Comparison of ENCODE assay signal across 21 cellular contexts in the genomic region with DNA sequence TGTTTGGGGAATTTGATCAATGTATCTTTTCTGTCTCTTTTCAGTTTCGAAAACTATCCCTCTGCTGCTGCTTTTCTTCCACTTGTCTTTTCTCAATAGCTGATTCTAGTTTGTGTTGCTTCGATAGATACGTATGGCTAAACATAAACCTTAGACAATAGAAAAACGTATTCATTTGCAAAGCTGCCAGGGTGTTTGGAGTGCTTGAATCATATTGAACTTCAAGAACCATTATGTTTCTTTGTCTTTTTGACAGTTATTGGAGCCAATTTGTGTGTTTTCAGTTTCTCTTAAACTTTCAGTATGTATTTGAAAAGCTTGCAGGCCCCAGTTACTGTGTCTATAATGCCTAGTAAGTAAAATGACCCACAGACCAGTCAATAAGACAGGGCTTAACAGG. TPM values are rescaled to one million over a fixed set of nuclear protein-coding genes. Genes with fewer than 3 reads are reported as not detected.
A peak's percentile ranks its signal among the peaks of the same experiment; 100 is the strongest.
DNase-seq lines count a peak whose midpoint lies in the region; ATAC-seq lines count a peak whose summit lies in the region.
"Had no signal": no experiment of that assay in that cellular context is flagged by ENCODE, and none has a peak within 500 bp of the region (broad histone marks: within the 10 kb centered on the region; RNA-seq: fewer than 3 reads in every experiment).

No MANE protein-coding gene starts in this region.

- no peaks in the 10 kb centered on the region for H3K27me3 ChIP-seq in HAP-1 (ENCODE audit: low read depth)
- H3K27me3 ChIP-seq: BE2C; BLaER1 treated with 17β-estradiol and CSF1 and Interleukin-3, amounts not matched to agents 10 nM and 100 nM had no signal

- H3K36me3 ChIP-seq in HAP-1 (replicated peaks) = no peaks in the 10 kb centered on the region
- H3K36me3 ChIP-seq: BE2C had no signal

- H3K9me3 Mint-ChIP-seq in activated CD4-positive, alpha-beta T cell treated with anti-CD3 and anti-CD28 coated beads for 36 hours (ENCODE audit: low read depth) = no peaks in the 10 kb centered on the region
- H3K9me3 Mint-ChIP-seq in activated T-helper 17 cell treated with anti-CD3 and anti-CD28 coated beads, Interleukin-2, amount 50 U/mL, for 72 hours = no peaks in the 10 kb centered on the region
- H3K9me3 Mint-ChIP-seq: CD14-positive monocyte; CD4-positive, alpha-beta T cell; CD8-positive, alpha-beta memory T cell had no signal

- H3K4me1 Mint-ChIP-seq in activated CD4-positive, alpha-beta T cell treated with anti-CD3 and anti-CD28 coated beads for 36 hours = peaks cover 37% of the 10 kb centered on the region
- H3K4me1 Mint-ChIP-seq in activated T-helper 17 cell treated with anti-CD3 and anti-CD28 coated beads, Interleukin-2, amount 50 U/mL, for 72 hours = peaks cover 11% of the 10 kb centered on the region

- H3K4me3 ChIP-seq in HAP-1 = no peak overlapping the region
- H3K4me3 ChIP-seq: BLaER1 treated with 17β-estradiol and CSF1 and Interleukin-3, amounts not matched to agents 10 nM and 100 nM; GM23248 had no signal

- peaks cover 42% of the 10 kb centered on the region for H3K4me1 ChIP-seq in HAP-1
- H3K4me1 ChIP-seq: BE2C had no signal

- intact Hi-C loops in activated CD4-positive, alpha-beta T cell treated with anti-CD3 and anti-CD28 coated beads for 36 hours (cut with DNase I, micrococcal nuclease) = loop anchor here (5.0 kb wide), 2 partner anchors 269 to 294 kb away; no protein-coding TSS in a partner anchor

- ATAC-seq in activated CD4-positive, alpha-beta T cell treated with anti-CD3 and anti-CD28 coated beads for 36 hours = peak; percentile 5
- ATAC-seq in activated T-helper 17 cell treated with anti-CD3 and anti-CD28 coated beads, Interleukin-2, amount 50 U/mL, for 72 hours (replicated peaks) = no peak
- no peak for ATAC-seq in GM21786 (IDR thresholded peaks at IDR 0.05; ENCODE audit: unreplicated experiment)
- ATAC-seq: HCT116 had no signal

- in situ Hi-C loops in HAP-1 (cut with MboI; ENCODE audit: low sequenced_read_pairs) = no loop called here

- POLR2A ChIA-PET in activated CD4-positive, alpha-beta T cell treated with anti-CD3 and anti-CD28 coated beads for 36 hours (lab: Charles Lee) = interaction anchor here (0.6 kb wide), 1 partner anchor 1184 kb away, joined by 4 read pairs; no protein-coding TSS in a partner anchor

- CTCF ChIA-PET in activated CD4-positive, alpha-beta T cell treated with anti-CD3 and anti-CD28 coated beads for 36 hours (lab: Charles Lee) = interaction anchor here (0.7 to 2.4 kb wide), 11 partner anchors 9 to 293 kb away, joined by 3 to 8 read pairs (median 5); no protein-coding TSS in a partner anchor

- no peak for DNase-seq in activated CD4-positive, alpha-beta T cell treated with anti-CD3 and anti-CD28 coated beads for 36 hours
- DNase-seq in activated CD4-positive, alpha-beta T cell treated with anti-CD3 and anti-CD28 coated beads for 1 hour = no peak
- peak; percentile 37 to 95 for DNase-seq in HAP-1 (ENCODE audit: low spot score in 2 of 2)
- no peak for DNase-seq in HuH-7.5 (ENCODE audit: low spot score)
- DNase-seq in dedifferentiated amniotic fluid mesenchymal stem cell (ENCODE audit: extremely low spot score) = no peak
- DNase-seq: ACHN; AML-193; BE2C; CD4-positive, alpha-beta T cell; CD8-positive, alpha-beta memory T cell; DMS 273 treated with DMSO at 0.1 percent for 48 hours; DMS79; EL; GDM1; GM23248; H7 had no signal

- H3K27me3 Mint-ChIP-seq in activated CD4-positive, alpha-beta T cell treated with anti-CD3 and anti-CD28 coated beads for 36 hours = no peaks in the 10 kb centered on the region
- H3K27me3 Mint-ChIP-seq in activated T-helper 17 cell treated with anti-CD3 and anti-CD28 coated beads, Interleukin-2, amount 50 U/mL, for 72 hours = no peaks in the 10 kb centered on the region
- H3K27me3 Mint-ChIP-seq: CD4-positive, alpha-beta T cell; CD8-positive, alpha-beta memory T cell had no signal

- no peak overlapping the region for H3K27ac Mint-ChIP-seq in activated CD4-positive, alpha-beta T cell treated with anti-CD3 and anti-CD28 coated beads for 36 hours
- H3K27ac Mint-ChIP-seq in activated T-helper 17 cell treated with anti-CD3 and anti-CD28 coated beads, Interleukin-2, amount 50 U/mL, for 72 hours = peak overlapping the region; percentile 42
- H3K27ac Mint-ChIP-seq: CD14-positive monocyte; CD4-positive, alpha-beta T cell had no signal

- no peaks in the 10 kb centered on the region for H3K9me3 ChIP-seq in HAP-1
- H3K9me3 ChIP-seq: BE2C; BLaER1 treated with 17β-estradiol and CSF1 and Interleukin-3, amounts not matched to agents 10 nM and 100 nM had no signal

- H3K4me3 Mint-ChIP-seq in activated CD4-positive, alpha-beta T cell treated with anti-CD3 and anti-CD28 coated beads for 36 hours = no peak overlapping the region
- H3K4me3 Mint-ChIP-seq in activated T-helper 17 cell treated with anti-CD3 and anti-CD28 coated beads, Interleukin-2, amount 50 U/mL, for 72 hours = no peak overlapping the region
- H3K4me3 Mint-ChIP-seq: CD14-positive monocyte; CD4-positive, alpha-beta T cell; CD8-positive, alpha-beta memory T cell had no signal

- H3K36me3 Mint-ChIP-seq in activated CD4-positive, alpha-beta T cell treated with anti-CD3 and anti-CD28 coated beads for 36 hours (ENCODE audit: low read depth) = no peaks in the 10 kb centered on the region
- H3K36me3 Mint-ChIP-seq in activated T-helper 17 cell treated with anti-CD3 and anti-CD28 coated beads, Interleukin-2, amount 50 U/mL, for 72 hours (ENCODE audit: low read depth) = peaks cover 6% of the 10 kb centered on the region

RNA-seq across cellular contexts. Expression of a gene that starts 25.1 kb away (rescaled TPM):
- 10 to 100 TPM; 20.5 to 28.9 TPM for total RNA-seq in activated CD4-positive, alpha-beta T cell treated with anti-CD3 and anti-CD28 coated beads for 36 hours
- total RNA-seq in activated T-helper 17 cell treated with anti-CD3 and anti-CD28 coated beads, Interleukin-2, amount 50 U/mL, for 72 hours = 10 to 100 TPM; 15.3 to 22.5 TPM

Comparison
In these comparisons a context has a peak if more than half of its experiments do, and no peak if none do; other contexts are left out.
1. DNase-seq: peak in HAP-1 (2 of 2); none in activated CD4-positive, alpha-beta T cell treated with anti-CD3 and anti-CD28 coated beads for 36 hours (single experiment), activated CD4-positive, alpha-beta T cell treated with anti-CD3 and anti-CD28 coated beads for 1 hour (single experiment), HuH-7.5 (single experiment) and dedifferentiated amniotic fluid mesenchymal stem cell (single experiment).